In the genomic region with DNA sequence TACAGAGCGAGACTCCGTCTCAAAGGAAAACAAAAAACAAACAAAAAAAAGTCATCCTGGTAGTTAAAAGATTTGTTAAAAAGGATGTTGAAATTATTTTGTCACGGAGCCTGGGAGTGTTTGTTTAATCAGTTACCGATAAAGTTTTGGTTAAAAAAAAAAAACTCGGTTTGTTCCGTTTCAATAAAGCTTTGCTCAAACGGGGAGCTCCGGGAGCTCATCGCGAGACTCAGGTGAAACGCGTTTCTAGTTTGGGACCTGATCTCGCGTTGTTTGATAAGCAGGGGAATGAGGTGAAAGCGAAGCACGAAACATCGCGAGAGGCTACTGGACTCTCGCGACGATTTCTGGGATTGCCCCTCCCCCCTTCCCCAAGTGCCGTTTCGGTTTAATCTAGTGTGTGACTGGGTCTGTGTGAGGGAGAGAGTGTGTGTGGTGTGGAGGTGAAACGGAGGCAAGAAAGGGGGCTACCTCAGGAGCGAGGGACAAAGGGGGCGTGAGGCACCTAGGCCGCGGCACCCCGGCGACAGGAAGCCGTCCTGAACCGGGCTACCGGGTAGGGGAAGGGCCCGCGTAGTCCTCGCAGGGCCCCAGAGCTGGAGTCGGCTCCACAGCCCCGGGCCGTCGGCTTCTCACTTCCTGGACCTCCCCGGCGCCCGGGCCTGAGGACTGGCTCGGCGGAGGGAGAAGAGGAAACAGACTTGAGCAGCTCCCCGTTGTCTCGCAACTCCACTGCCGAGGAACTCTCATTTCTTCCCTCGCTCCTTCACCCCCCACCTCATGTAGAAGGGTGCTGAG, we compare ENCODE assay signal across 1 cellular context.
A peak's percentile ranks its signal among the peaks of the same experiment; 100 is the strongest.
TF ChIP-seq lines count a peak whose summit lies in the region.

A gene (plus strand): TSS at position 374 of the 798 bp plus-strand sequence. CDS start 586 bp downstream, outside the sequence.

TF ChIP-seq in HepG2, 621 proteins besides CTCF, POLR2A, EP300 and RAD21 (continued from another document and continues in another):
- TF ChIP-seq, protein P1, sequence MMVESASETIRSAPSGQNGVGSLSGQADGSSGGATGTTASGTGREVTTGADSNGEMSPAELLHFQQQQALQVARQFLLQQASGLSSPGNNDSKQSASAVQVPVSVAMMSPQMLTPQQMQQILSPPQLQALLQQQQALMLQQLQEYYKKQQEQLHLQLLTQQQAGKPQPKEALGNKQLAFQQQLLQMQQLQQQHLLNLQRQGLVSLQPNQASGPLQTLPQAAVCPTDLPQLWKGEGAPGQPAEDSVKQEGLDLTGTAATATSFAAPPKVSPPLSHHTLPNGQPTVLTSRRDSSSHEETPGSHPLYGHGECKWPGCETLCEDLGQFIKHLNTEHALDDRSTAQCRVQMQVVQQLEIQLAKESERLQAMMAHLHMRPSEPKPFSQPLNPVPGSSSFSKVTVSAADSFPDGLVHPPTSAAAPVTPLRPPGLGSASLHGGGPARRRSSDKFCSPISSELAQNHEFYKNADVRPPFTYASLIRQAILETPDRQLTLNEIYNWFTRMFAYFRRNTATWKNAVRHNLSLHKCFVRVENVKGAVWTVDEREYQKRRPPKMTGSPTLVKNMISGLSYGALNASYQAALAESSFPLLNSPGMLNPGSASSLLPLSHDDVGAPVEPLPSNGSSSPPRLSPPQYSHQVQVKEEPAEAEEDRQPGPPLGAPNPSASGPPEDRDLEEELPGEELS (CRISPR knock-in tag; IDR thresholded peaks at IDR 0.05), result peak; percentile 66
- TF ChIP-seq ZBTB8A (CRISPR knock-in tag; IDR thresholded peaks at IDR 0.05; ENCODE audit: borderline replicate concordance, low read depth), result no peak
- no peak; the same call in 1 of the 2 replicates for TF ChIP-seq ATF7-NPFF (CRISPR knock-in tag; IDR thresholded peaks at IDR 0.05; ENCODE audit: low read depth)
- TF ChIP-seq ZNF343 (CRISPR knock-in tag; IDR thresholded peaks at IDR 0.05), result no peak
- peak; percentile 99 for TF ChIP-seq ZNF282 (IDR thresholded peaks at IDR 0.05; ENCODE audit: partially characterized antibody)
- peak; percentile 3 for TF ChIP-seq AGO1 (IDR thresholded peaks at IDR 0.05; ENCODE audit: low read depth, low read length, poor library complexity, severe bottlenecking)
- TF ChIP-seq ESRRA (CRISPR knock-in tag; IDR thresholded peaks at IDR 0.05; ENCODE audit: low read depth), result peak; percentile 22; the same call in 1 of the 2 replicates
- TF ChIP-seq MED1 (CRISPR knock-in tag; IDR thresholded peaks at IDR 0.05), result peak; percentile 67
- TF ChIP-seq CENPT (CRISPR knock-in tag; IDR thresholded peaks at IDR 0.05; ENCODE audit: low read depth), result 0 out of 2 replicates have a peak, but pooled peaks have one; percentile 62
- TF ChIP-seq, protein P2, sequence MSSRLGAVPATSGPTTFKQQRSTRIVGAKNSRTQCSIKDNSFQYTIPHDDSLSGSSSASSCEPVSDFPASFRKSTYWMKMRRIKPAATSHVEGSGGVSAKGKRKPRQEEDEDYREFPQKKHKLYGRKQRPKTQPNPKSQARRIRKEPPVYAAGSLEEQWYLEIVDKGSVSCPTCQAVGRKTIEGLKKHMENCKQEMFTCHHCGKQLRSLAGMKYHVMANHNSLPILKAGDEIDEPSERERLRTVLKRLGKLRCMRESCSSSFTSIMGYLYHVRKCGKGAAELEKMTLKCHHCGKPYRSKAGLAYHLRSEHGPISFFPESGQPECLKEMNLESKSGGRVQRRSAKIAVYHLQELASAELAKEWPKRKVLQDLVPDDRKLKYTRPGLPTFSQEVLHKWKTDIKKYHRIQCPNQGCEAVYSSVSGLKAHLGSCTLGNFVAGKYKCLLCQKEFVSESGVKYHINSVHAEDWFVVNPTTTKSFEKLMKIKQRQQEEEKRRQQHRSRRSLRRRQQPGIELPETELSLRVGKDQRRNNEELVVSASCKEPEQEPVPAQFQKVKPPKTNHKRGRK (CRISPR knock-in tag; IDR thresholded peaks at IDR 0.05), result no peak
- no peak for TF ChIP-seq NCOA5 (CRISPR knock-in tag; IDR thresholded peaks at IDR 0.05)
- TF ChIP-seq MED8 (CRISPR knock-in tag; IDR thresholded peaks at IDR 0.05; ENCODE audit: insufficient replicate concordance), result peak; percentile 65
- TF ChIP-seq CREM (IDR thresholded peaks at IDR 0.05), result peak; percentile 81
- TF ChIP-seq CREM (CRISPR knock-in tag; IDR thresholded peaks at IDR 0.05), result no peak
- TF ChIP-seq, protein P3, sequence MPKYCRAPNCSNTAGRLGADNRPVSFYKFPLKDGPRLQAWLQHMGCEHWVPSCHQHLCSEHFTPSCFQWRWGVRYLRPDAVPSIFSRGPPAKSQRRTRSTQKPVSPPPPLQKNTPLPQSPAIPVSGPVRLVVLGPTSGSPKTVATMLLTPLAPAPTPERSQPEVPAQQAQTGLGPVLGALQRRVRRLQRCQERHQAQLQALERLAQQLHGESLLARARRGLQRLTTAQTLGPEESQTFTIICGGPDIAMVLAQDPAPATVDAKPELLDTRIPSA (CRISPR knock-in tag; IDR thresholded peaks at IDR 0.05; ENCODE audit: borderline replicate concordance), result peak; percentile 54; the same call in 1 of the 2 replicates
- TF ChIP-seq ZNF720 (CRISPR knock-in tag; IDR thresholded peaks at IDR 0.05), result no peak
- TF ChIP-seq LCORL (IDR thresholded peaks at IDR 0.05), result no peak
- TF ChIP-seq LCORL (CRISPR knock-in tag; IDR thresholded peaks at IDR 0.05), result peak; percentile 78
- TF ChIP-seq WIZ (CRISPR knock-in tag; IDR thresholded peaks at IDR 0.05), result no peak
- TF ChIP-seq HNRNPLL (IDR thresholded peaks at IDR 0.05; ENCODE audit: low read depth, low read length, poor library complexity, severe bottlenecking), result peak; percentile 59
- peak; percentile 94 for TF ChIP-seq TAF1 (CRISPR knock-in tag; IDR thresholded peaks at IDR 0.05)
- no peak for TF ChIP-seq ZSCAN30 (CRISPR knock-in tag; IDR thresholded peaks at IDR 0.05)
- TF ChIP-seq HMG20A (CRISPR knock-in tag; IDR thresholded peaks at IDR 0.05; ENCODE audit: borderline replicate concordance), result no peak
- TF ChIP-seq SIN3B (IDR thresholded peaks at IDR 0.05; ENCODE audit: low read length), result peak; percentile 65; the same call in 1 of the 2 replicates
- no peak for TF ChIP-seq ZNF7 (CRISPR knock-in tag; IDR thresholded peaks at IDR 0.05)
- 0 out of 2 replicates have a peak, but pooled peaks have one; percentile 18 for TF ChIP-seq ONECUT2 (CRISPR knock-in tag; IDR thresholded peaks at IDR 0.05)
- peak; percentile 58; the same call in 1 of the 2 replicates for TF ChIP-seq ZNF616 (CRISPR knock-in tag; IDR thresholded peaks at IDR 0.05; ENCODE audit: low read depth)
- no peak for TF ChIP-seq SAFB2 (CRISPR knock-in tag; IDR thresholded peaks at IDR 0.05; ENCODE audit: borderline replicate concordance, low read depth)
- TF ChIP-seq, protein P4, sequence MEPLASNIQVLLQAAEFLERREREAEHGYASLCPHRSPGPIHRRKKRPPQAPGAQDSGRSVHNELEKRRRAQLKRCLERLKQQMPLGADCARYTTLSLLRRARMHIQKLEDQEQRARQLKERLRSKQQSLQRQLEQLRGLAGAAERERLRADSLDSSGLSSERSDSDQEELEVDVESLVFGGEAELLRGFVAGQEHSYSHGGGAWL (CRISPR knock-in tag; IDR thresholded peaks at IDR 0.05), result peak; percentile 65
- peak; percentile 100 for TF ChIP-seq SP1 (IDR thresholded peaks at IDR 0.05)
- peak; percentile 28; the same call in 1 of the 2 replicates for TF ChIP-seq SP1 (CRISPR knock-in tag; IDR thresholded peaks at IDR 0.05)
- no peak for TF ChIP-seq U2AF2 (IDR thresholded peaks at IDR 0.05; ENCODE audit: low read depth, low read length)
- peak; percentile 50; the same call in 1 of the 2 replicates for TF ChIP-seq MYNN (CRISPR knock-in tag; IDR thresholded peaks at IDR 0.05; ENCODE audit: low read depth)
- no peak for TF ChIP-seq ZNF558 (CRISPR knock-in tag; IDR thresholded peaks at IDR 0.05; ENCODE audit: borderline replicate concordance)
- no peak for TF ChIP-seq JUNB (CRISPR knock-in tag; IDR thresholded peaks at IDR 0.05; ENCODE audit: borderline replicate concordance)
- peak; percentile 93 for TF ChIP-seq SALL2 (CRISPR knock-in tag; IDR thresholded peaks at IDR 0.05)
- TF ChIP-seq MTA3 (CRISPR knock-in tag; IDR thresholded peaks at IDR 0.05), result no peak
- TF ChIP-seq ZNF674 (CRISPR knock-in tag; IDR thresholded peaks at IDR 0.05; ENCODE audit: low read depth), result no peak
- TF ChIP-seq ZNF12 (CRISPR knock-in tag; IDR thresholded peaks at IDR 0.05), result no peak
- no peak for TF ChIP-seq REXO4 (CRISPR knock-in tag; IDR thresholded peaks at IDR 0.05; ENCODE audit: borderline replicate concordance)
- TF ChIP-seq MAFF (IDR thresholded peaks at IDR 0.05; ENCODE audit: low read depth, low read length), result no peak
- TF ChIP-seq ZNF10 (CRISPR knock-in tag; IDR thresholded peaks at IDR 0.05; ENCODE audit: borderline replicate concordance, low read depth), result no peak
- TF ChIP-seq, protein P5, sequence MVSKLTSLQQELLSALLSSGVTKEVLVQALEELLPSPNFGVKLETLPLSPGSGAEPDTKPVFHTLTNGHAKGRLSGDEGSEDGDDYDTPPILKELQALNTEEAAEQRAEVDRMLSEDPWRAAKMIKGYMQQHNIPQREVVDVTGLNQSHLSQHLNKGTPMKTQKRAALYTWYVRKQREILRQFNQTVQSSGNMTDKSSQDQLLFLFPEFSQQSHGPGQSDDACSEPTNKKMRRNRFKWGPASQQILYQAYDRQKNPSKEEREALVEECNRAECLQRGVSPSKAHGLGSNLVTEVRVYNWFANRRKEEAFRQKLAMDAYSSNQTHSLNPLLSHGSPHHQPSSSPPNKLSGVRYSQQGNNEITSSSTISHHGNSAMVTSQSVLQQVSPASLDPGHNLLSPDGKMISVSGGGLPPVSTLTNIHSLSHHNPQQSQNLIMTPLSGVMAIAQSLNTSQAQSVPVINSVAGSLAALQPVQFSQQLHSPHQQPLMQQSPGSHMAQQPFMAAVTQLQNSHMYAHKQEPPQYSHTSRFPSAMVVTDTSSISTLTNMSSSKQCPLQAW (CRISPR knock-in tag; IDR thresholded peaks at IDR 0.05), result peak; percentile 80; the same call in 1 of the 2 replicates
- TF ChIP-seq RNF2 (conservative IDR thresholded peaks at IDR 0.05; ENCODE audit: low read depth), result peak; percentile 41; the same call in 1 of the 2 replicates
- TF ChIP-seq ZNF451 (CRISPR knock-in tag; IDR thresholded peaks at IDR 0.05), result peak; percentile 53; the same call in 1 of the 2 replicates
- no peak; the same call in 1 of the 2 replicates for TF ChIP-seq KDM6A (CRISPR knock-in tag; IDR thresholded peaks at IDR 0.05; ENCODE audit: low read depth)
- TF ChIP-seq, protein P6, sequence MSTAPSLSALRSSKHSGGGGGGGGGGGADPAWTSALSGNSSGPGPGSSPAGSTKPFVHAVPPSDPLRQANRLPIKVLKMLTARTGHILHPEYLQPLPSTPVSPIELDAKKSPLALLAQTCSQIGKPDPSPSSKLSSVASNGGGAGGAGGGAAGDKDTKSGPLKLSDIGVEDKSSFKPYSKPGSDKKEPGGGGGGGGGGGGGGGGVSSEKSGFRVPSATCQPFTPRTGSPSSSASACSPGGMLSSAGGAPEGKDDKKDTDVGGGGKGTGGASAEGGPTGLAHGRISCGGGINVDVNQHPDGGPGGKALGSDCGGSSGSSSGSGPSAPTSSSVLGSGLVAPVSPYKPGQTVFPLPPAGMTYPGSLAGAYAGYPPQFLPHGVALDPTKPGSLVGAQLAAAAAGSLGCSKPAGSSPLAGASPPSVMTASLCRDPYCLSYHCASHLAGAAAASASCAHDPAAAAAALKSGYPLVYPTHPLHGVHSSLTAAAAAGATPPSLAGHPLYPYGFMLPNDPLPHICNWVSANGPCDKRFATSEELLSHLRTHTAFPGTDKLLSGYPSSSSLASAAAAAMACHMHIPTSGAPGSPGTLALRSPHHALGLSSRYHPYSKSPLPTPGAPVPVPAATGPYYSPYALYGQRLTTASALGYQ (CRISPR knock-in tag; IDR thresholded peaks at IDR 0.05), result peak; percentile 65; the same call in 1 of the 2 replicates
- peak; percentile 66; the same call in 1 of the 2 replicates for TF ChIP-seq ETV5 (CRISPR knock-in tag; IDR thresholded peaks at IDR 0.05; ENCODE audit: borderline replicate concordance)
- peak; percentile 36 for TF ChIP-seq ZMYM3 (CRISPR knock-in tag; IDR thresholded peaks at IDR 0.05)
- TF ChIP-seq, protein P7, sequence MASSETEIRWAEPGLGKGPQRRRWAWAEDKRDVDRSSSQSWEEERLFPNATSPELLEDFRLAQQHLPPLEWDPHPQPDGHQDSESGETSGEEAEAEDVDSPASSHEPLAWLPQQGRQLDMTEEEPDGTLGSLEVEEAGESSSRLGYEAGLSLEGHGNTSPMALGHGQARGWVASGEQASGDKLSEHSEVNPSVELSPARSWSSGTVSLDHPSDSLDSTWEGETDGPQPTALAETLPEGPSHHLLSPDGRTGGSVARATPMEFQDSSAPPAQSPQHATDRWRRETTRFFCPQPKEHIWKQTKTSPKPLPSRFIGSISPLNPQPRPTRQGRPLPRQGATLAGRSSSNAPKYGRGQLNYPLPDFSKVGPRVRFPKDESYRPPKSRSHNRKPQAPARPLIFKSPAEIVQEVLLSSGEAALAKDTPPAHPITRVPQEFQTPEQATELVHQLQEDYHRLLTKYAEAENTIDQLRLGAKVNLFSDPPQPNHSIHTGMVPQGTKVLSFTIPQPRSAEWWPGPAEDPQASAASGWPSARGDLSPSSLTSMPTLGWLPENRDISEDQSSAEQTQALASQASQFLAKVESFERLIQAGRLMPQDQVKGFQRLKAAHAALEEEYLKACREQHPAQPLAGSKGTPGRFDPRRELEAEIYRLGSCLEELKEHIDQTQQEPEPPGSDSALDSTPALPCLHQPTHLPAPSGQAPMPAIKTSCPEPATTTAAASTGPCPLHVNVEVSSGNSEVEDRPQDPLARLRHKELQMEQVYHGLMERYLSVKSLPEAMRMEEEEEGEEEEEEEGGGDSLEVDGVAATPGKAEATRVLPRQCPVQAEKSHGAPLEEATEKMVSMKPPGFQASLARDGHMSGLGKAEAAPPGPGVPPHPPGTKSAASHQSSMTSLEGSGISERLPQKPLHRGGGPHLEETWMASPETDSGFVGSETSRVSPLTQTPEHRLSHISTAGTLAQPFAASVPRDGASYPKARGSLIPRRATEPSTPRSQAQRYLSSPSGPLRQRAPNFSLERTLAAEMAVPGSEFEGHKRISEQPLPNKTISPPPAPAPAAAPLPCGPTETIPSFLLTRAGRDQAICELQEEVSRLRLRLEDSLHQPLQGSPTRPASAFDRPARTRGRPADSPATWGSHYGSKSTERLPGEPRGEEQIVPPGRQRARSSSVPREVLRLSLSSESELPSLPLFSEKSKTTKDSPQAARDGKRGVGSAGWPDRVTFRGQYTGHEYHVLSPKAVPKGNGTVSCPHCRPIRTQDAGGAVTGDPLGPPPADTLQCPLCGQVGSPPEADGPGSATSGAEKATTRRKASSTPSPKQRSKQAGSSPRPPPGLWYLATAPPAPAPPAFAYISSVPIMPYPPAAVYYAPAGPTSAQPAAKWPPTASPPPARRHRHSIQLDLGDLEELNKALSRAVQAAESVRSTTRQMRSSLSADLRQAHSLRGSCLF (CRISPR knock-in tag; IDR thresholded peaks at IDR 0.05; ENCODE audit: borderline replicate concordance), result peak; percentile 77; the same call in 1 of the 2 replicates
- TF ChIP-seq, protein P8, sequence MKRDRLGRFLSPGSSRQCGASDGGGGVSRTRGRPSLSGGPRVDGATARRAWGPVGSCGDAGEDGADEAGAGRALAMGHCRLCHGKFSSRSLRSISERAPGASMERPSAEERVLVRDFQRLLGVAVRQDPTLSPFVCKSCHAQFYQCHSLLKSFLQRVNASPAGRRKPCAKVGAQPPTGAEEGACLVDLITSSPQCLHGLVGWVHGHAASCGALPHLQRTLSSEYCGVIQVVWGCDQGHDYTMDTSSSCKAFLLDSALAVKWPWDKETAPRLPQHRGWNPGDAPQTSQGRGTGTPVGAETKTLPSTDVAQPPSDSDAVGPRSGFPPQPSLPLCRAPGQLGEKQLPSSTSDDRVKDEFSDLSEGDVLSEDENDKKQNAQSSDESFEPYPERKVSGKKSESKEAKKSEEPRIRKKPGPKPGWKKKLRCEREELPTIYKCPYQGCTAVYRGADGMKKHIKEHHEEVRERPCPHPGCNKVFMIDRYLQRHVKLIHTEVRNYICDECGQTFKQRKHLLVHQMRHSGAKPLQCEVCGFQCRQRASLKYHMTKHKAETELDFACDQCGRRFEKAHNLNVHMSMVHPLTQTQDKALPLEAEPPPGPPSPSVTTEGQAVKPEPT (CRISPR knock-in tag; IDR thresholded peaks at IDR 0.05; ENCODE audit: low read depth), result peak; percentile 33; the same call in 1 of the 2 replicates
